Comparison of ENCODE assay signal across 1 cellular context in genomic region chr10:18601321-18601720, GRCh38.
TF ChIP-seq lines count a peak whose summit lies in the region.

No MANE protein-coding gene starts in this region.

TF ChIP-seq in SK-N-SH, 30 proteins besides CTCF, POLR2A, EP300 and RAD21 (continued from another document):
- no peak for TF ChIP-seq JUND (IDR thresholded peaks at IDR 0.05)
- TF ChIP-seq USF1 (IDR thresholded peaks at IDR 0.05; ENCODE audit: borderline replicate concordance, low read depth): no peak
- TF ChIP-seq RXRA (IDR thresholded peaks at IDR 0.05; ENCODE audit: borderline replicate concordance, low read depth): no peak
- TF ChIP-seq SIN3A (IDR thresholded peaks at IDR 0.05; ENCODE audit: borderline replicate concordance, low read depth, low read length): no peak
- TF ChIP-seq RFX5 (IDR thresholded peaks at IDR 0.05; ENCODE audit: low read length): no peak
- no peak for TF ChIP-seq CHD2 (IDR thresholded peaks at IDR 0.05; ENCODE audit: low read length, partially characterized antibody)
- no peak for TF ChIP-seq SMC3 (IDR thresholded peaks at IDR 0.05; ENCODE audit: low read depth, low read length)
- TF ChIP-seq EZH2phosphoT487 (IDR thresholded peaks at IDR 0.05; ENCODE audit: borderline replicate concordance, low read depth): no peak
- TF ChIP-seq MEF2A (IDR thresholded peaks at IDR 0.05; ENCODE audit: borderline replicate concordance, low read depth): no peak
- no peak for TF ChIP-seq TCF12 (IDR thresholded peaks at IDR 0.05)
- no peak for TF ChIP-seq USF2 (IDR thresholded peaks at IDR 0.05; ENCODE audit: borderline replicate concordance, low read depth, low read length)
- no peak for TF ChIP-seq GABPA (IDR thresholded peaks at IDR 0.05; ENCODE audit: low read depth)
